23 cellular contexts compared by ENCODE assay signal in the genomic region with DNA sequence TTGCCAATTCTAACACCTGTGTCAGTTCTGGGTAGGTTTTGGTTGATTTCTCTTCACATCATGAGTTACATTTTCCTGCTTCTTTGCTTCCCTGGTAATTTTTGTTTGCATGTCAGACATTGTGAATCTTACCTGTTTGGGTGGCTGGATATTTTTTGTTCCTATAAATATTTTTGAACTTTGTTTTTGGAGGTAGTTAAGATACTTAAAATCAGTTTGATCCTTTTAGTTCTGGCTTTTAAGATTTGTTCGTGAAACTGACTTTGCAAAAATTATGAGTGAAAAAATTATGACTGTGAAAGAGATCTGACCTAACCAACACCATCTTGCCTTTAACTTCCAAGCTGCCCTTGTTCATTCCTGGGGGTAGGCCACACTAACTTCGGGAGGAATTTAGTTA.
"Had no signal": no experiment of that assay in that cellular context is flagged by ENCODE, and none has a peak within 500 bp of the region (broad histone marks: within the 10 kb centered on the region; RNA-seq: fewer than 3 reads in every experiment).

No MANE protein-coding gene starts in this region.

- DNase-seq: colonic mucosa; cortex of kidney; dermis blood vessel endothelial cell; dorsolateral prefrontal cortex; effector CD4-positive, alpha-beta T cell; effector CD8-positive, alpha-beta T cell; effector memory CD4-positive, alpha-beta T cell; effector memory CD8-positive, alpha-beta T cell; endodermal cell; erythroblast; esophagus squamous epithelium; foreskin fibroblast; foreskin keratinocyte; foreskin melanocyte; gastrocnemius medialis; glutamatergic neuron; head of caudate nucleus; heart left ventricle; heart right ventricle had no signal

- FAIRE-seq: colon, endometrium, endothelial cell of umbilical vein, frontal cortex had no signal
